Comparison of ENCODE assay signal across 8 cellular contexts in genomic region chr1:155609515-155610256, GRCh38. TPM values are rescaled to one million over a fixed set of nuclear protein-coding genes. Genes with fewer than 3 reads are reported as not detected.
DNase-seq lines count a peak whose midpoint lies in the region; ATAC-seq lines count a peak whose summit lies in the region.

MSTO1 (plus strand) TSS chr1:155610218; CDS start chr1:155610249, 31 bp downstream.

- peaks cover 0 to 22% (median under 1%) of the 10 kb centered on the region in 3 donors for H3K36me3 Mint-ChIP-seq in CD8-positive, alpha-beta memory T cell

- peak within 1 kb of the TSS; percentile 84 to 99 (median 94) for H3K27ac Mint-ChIP-seq in CD8-positive, alpha-beta memory T cell

- H3K9me3 Mint-ChIP-seq in CD8-positive, alpha-beta memory T cell, result no peaks in the 10 kb centered on the region

- H3K4me1 Mint-ChIP-seq in CD8-positive, alpha-beta memory T cell, result peaks cover 5 to 11% (median 10%) of the 10 kb centered on the region in 3 donors

- H3K27me3 Mint-ChIP-seq in CD8-positive, alpha-beta memory T cell, result no peaks in the 10 kb centered on the region

- peak within 1 kb of the TSS; percentile 71 for H3K27ac ChIP-seq in CD8-positive, alpha-beta memory T cell (ENCODE audit: low read depth, low read length)

- peak; percentile 88 to 95 (median 92) for DNase-seq in CD8-positive, alpha-beta memory T cell
- DNase-seq in HS-5 (ENCODE audit: low read depth), result peak; percentile 90
- DNase-seq in NK-92 treated with Interleukin-12 subunit alpha and Interleukin-12 subunit beta, amount 100 ng/mL, for 24 hours (lab: John Stamatoyannopoulos, UW), result peak; percentile 96
- DNase-seq in activated CD8-positive, alpha-beta memory T cell treated with anti-CD3 and anti-CD28 coated beads for 24 hours, result peak; percentile 97
- DNase-seq in effector CD8-positive, alpha-beta T cell (lab: John Stamatoyannopoulos, UW), result peak; percentile 88
- DNase-seq in lung microvascular endothelial cell (ENCODE audit: low read depth in 2 of 2), result peak; percentile 98
- peak; percentile 98 to 99 (median 99) for DNase-seq in stimulated activated CD4-positive, alpha-beta T cell treated with anti-CD3 and anti-CD28 coated beads, TNF-alpha, amount 100 ng/mL, for 48 hours (ENCODE audit: low read depth in 3 of 3)

- H3K9me3 ChIP-seq in CD8-positive, alpha-beta memory T cell (ENCODE audit: low read length), result no peaks in the 10 kb centered on the region

- H3K4me1 ChIP-seq in CD8-positive, alpha-beta memory T cell (ENCODE audit: insufficient read depth, low read length), result peaks cover 4% of the 10 kb centered on the region

- CTCF ChIA-PET in CD8-positive, alpha-beta memory T cell (lab: Charles Lee), result interaction anchor here (1.1 kb wide), 1 partner anchor 286 kb away, joined by 4 read pairs; no protein-coding TSS in a partner anchor

- POLR2A ChIA-PET in CD8-positive, alpha-beta memory T cell (lab: Charles Lee), result interaction anchor here (1.0 kb wide), 1 partner anchor 348 kb away, joined by 3 read pairs; the partner anchor contains the start of gene SCAMP3

- peak within 1 kb of the TSS; percentile 94 to 99 (median 96) for H3K4me3 Mint-ChIP-seq in CD8-positive, alpha-beta memory T cell

- peak; percentile 92 for ATAC-seq in GM19468 (IDR thresholded peaks at IDR 0.05; ENCODE audit: extremely low read depth, unreplicated experiment)

- H3K27me3 ChIP-seq in CD8-positive, alpha-beta memory T cell (ENCODE audit: insufficient read depth, low read length, poor library complexity, severe bottlenecking), result no peaks in the 10 kb centered on the region

- H3K36me3 ChIP-seq in CD8-positive, alpha-beta memory T cell (ENCODE audit: insufficient read depth, low read length), result no peaks in the 10 kb centered on the region

- peak within 1 kb of the TSS; percentile 87 for H3K4me3 ChIP-seq in CD8-positive, alpha-beta memory T cell (ENCODE audit: low read length)

RNA-seq across cellular contexts. Expression of gene MSTO1, which starts in this region (rescaled TPM):
- 10 to 100 TPM; 82.0 to 92.0 TPM for total RNA-seq in CD8-positive, alpha-beta memory T cell
- 19.6 TPM for polyA plus RNA-seq in CD8-positive, alpha-beta memory T cell
- total RNA-seq in lung microvascular endothelial cell, result 11.1 and 14.1 TPM in 2 replicates

Comparison
In these comparisons a context has a peak if more than half of its experiments do, and no peak if none do; other contexts are left out.
1. Peak in every context shown above with its lines: DNase-seq, ATAC-seq, H3K4me3 ChIP-seq and H3K27ac ChIP-seq.